In the genomic region with DNA sequence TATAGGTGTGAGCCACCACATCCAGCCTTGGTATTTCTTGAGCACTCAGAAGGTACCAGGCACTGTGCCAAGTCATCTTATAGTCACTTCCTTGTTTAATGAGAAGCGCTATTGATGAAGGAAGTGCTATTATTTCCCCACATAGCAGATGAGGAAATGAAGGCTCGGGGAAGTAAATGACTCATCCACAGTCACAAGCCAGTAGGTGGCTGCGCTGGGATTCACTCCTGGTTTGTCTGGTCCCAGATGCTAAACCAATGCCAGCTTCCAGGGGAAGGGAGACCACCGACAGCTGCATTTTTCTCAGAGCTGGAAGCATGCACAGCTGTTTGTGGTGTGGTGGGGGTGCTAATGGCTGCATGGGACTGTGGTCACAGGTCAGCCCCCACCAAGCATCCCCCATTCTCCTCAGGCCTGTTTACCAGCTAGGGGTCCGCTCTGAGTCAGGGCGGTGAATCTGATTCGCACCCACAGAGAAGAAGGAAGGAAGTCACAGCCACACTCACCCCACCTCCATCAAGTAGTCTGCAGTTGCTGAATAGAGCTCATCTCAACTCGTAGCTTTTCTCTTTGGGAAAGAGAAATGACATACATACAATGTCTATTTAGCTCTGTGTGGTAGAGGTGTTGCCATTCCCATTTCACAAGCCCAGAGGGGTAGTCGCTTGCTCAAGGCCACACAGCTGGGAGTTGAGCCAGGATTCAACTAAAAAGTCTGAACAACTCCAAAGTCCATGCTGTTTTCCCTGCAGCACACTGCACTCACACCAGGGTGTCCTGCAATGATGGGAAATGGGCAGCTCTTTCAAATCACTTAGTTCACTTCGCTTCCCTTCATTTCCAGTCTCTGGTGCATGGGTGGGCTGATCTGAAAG, we compare ENCODE assay signal across 1 cellular context.
TF ChIP-seq lines count a peak whose summit lies in the region.

No MANE protein-coding gene starts in this region.

TF ChIP-seq in HepG2, 621 proteins besides CTCF, POLR2A, EP300 and RAD21 (continued from another document and continues in another):
- TF ChIP-seq, protein P1, sequence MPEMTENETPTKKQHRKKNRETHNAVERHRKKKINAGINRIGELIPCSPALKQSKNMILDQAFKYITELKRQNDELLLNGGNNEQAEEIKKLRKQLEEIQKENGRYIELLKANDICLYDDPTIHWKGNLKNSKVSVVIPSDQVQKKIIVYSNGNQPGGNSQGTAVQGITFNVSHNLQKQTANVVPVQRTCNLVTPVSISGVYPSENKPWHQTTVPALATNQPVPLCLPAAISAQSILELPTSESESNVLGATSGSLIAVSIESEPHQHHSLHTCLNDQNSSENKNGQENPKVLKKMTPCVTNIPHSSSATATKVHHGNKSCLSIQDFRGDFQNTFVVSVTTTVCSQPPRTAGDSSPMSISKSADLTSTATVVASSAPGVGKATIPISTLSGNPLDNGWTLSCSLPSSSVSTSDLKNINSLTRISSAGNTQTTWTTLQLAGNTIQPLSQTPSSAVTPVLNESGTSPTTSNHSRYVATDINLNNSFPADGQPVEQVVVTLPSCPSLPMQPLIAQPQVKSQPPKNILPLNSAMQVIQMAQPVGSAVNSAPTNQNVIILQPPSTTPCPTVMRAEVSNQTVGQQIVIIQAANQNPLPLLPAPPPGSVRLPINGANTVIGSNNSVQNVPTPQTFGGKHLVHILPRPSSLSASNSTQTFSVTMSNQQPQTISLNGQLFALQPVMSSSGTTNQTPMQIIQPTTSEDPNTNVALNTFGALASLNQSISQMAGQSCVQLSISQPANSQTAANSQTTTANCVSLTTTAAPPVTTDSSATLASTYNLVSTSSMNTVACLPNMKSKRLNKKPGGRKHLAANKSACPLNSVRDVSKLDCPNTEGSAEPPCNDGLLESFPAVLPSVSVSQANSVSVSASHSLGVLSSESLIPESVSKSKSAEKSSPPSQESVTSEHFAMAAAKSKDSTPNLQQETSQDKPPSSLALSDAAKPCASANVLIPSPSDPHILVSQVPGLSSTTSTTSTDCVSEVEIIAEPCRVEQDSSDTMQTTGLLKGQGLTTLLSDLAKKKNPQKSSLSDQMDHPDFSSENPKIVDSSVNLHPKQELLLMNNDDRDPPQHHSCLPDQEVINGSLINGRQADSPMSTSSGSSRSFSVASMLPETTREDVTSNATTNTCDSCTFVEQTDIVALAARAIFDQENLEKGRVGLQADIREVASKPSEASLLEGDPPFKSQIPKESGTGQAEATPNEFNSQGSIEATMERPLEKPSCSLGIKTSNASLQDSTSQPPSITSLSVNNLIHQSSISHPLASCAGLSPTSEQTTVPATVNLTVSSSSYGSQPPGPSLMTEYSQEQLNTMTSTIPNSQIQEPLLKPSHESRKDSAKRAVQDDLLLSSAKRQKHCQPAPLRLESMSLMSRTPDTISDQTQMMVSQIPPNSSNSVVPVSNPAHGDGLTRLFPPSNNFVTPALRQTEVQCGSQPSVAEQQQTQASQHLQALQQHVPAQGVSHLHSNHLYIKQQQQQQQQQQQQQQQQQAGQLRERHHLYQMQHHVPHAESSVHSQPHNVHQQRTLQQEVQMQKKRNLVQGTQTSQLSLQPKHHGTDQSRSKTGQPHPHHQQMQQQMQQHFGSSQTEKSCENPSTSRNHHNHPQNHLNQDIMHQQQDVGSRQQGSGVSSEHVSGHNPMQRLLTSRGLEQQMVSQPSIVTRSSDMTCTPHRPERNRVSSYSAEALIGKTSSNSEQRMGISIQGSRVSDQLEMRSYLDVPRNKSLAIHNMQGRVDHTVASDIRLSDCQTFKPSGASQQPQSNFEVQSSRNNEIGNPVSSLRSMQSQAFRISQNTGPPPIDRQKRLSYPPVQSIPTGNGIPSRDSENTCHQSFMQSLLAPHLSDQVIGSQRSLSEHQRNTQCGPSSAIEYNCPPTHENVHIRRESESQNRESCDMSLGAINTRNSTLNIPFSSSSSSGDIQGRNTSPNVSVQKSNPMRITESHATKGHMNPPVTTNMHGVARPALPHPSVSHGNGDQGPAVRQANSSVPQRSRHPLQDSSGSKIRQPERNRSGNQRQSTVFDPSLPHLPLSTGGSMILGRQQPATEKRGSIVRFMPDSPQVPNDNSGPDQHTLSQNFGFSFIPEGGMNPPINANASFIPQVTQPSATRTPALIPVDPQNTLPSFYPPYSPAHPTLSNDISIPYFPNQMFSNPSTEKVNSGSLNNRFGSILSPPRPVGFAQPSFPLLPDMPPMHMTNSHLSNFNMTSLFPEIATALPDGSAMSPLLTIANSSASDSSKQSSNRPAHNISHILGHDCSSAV (CRISPR knock-in tag; IDR thresholded peaks at IDR 0.05; ENCODE audit: borderline replicate concordance), result no peak
- no peak for TF ChIP-seq CC2D1A (CRISPR knock-in tag; IDR thresholded peaks at IDR 0.05)
- TF ChIP-seq ZFP36 (IDR thresholded peaks at IDR 0.05; ENCODE audit: borderline replicate concordance, low read depth, low read length, partially characterized antibody), result peak; percentile 66
- TF ChIP-seq PLRG1 (conservative IDR thresholded peaks at IDR 0.05), result no peak
- peak; percentile 90 for TF ChIP-seq ZNF768 (CRISPR knock-in tag; IDR thresholded peaks at IDR 0.05)
- TF ChIP-seq ZNF263 (CRISPR knock-in tag; IDR thresholded peaks at IDR 0.05), result no peak
- no peak for TF ChIP-seq ZNF672 (CRISPR knock-in tag; IDR thresholded peaks at IDR 0.05)
- no peak for TF ChIP-seq ARID2 (CRISPR knock-in tag; IDR thresholded peaks at IDR 0.05; ENCODE audit: borderline replicate concordance)
- TF ChIP-seq ZNF552 (CRISPR knock-in tag; IDR thresholded peaks at IDR 0.05; ENCODE audit: borderline replicate concordance), result no peak
- TF ChIP-seq KMT2B (CRISPR knock-in tag; IDR thresholded peaks at IDR 0.05), result no peak; the same call in 1 of the 2 replicates
- no peak for TF ChIP-seq MYPOP (CRISPR knock-in tag; IDR thresholded peaks at IDR 0.05)
- TF ChIP-seq ZNF816 (CRISPR knock-in tag; IDR thresholded peaks at IDR 0.05; ENCODE audit: borderline replicate concordance), result no peak
- TF ChIP-seq, protein P2, sequence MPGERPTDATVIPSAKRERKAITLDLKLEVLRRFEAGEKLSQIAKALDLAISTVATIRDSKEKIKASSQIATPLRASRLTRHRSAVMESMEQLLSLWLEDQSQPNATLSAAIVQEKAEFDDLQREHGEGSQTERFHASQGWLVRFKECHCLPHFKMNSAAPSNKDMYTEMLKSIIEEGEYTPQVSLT (CRISPR knock-in tag; IDR thresholded peaks at IDR 0.05; ENCODE audit: borderline replicate concordance, low read depth), result no peak
- no peak for TF ChIP-seq ZNF143 (CRISPR knock-in tag; IDR thresholded peaks at IDR 0.05)
- no peak for TF ChIP-seq TRAFD1 (CRISPR knock-in tag; IDR thresholded peaks at IDR 0.05; ENCODE audit: borderline replicate concordance)
- TF ChIP-seq, protein P3, sequence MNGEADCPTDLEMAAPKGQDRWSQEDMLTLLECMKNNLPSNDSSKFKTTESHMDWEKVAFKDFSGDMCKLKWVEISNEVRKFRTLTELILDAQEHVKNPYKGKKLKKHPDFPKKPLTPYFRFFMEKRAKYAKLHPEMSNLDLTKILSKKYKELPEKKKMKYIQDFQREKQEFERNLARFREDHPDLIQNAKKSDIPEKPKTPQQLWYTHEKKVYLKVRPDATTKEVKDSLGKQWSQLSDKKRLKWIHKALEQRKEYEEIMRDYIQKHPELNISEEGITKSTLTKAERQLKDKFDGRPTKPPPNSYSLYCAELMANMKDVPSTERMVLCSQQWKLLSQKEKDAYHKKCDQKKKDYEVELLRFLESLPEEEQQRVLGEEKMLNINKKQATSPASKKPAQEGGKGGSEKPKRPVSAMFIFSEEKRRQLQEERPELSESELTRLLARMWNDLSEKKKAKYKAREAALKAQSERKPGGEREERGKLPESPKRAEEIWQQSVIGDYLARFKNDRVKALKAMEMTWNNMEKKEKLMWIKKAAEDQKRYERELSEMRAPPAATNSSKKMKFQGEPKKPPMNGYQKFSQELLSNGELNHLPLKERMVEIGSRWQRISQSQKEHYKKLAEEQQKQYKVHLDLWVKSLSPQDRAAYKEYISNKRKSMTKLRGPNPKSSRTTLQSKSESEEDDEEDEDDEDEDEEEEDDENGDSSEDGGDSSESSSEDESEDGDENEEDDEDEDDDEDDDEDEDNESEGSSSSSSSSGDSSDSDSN (CRISPR knock-in tag; IDR thresholded peaks at IDR 0.05), result no peak
- TF ChIP-seq, protein P4, sequence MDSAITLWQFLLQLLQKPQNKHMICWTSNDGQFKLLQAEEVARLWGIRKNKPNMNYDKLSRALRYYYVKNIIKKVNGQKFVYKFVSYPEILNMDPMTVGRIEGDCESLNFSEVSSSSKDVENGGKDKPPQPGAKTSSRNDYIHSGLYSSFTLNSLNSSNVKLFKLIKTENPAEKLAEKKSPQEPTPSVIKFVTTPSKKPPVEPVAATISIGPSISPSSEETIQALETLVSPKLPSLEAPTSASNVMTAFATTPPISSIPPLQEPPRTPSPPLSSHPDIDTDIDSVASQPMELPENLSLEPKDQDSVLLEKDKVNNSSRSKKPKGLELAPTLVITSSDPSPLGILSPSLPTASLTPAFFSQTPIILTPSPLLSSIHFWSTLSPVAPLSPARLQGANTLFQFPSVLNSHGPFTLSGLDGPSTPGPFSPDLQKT (CRISPR knock-in tag; IDR thresholded peaks at IDR 0.05; ENCODE audit: borderline replicate concordance), result no peak
- no peak for TF ChIP-seq SETDB1 (CRISPR knock-in tag; IDR thresholded peaks at IDR 0.05; ENCODE audit: borderline replicate concordance)
- no peak for TF ChIP-seq GTF2F1 (IDR thresholded peaks at IDR 0.05; ENCODE audit: low read length)
- TF ChIP-seq ZBTB20 (CRISPR knock-in tag; IDR thresholded peaks at IDR 0.05; ENCODE audit: borderline replicate concordance, low read depth), result no peak
- TF ChIP-seq ZBTB37 (CRISPR knock-in tag; IDR thresholded peaks at IDR 0.05), result no peak
- TF ChIP-seq TGIF2 (CRISPR knock-in tag; IDR thresholded peaks at IDR 0.05), result no peak
- TF ChIP-seq TBX3 (IDR thresholded peaks at IDR 0.05; ENCODE audit: borderline replicate concordance), result peak; percentile 10; the same call in 1 of the 2 replicates
- TF ChIP-seq CBFB (CRISPR knock-in tag; IDR thresholded peaks at IDR 0.05), result no peak; the same call in 1 of the 2 replicates
- TF ChIP-seq KDM6A (CRISPR knock-in tag; IDR thresholded peaks at IDR 0.05; ENCODE audit: low read depth), result no peak
- no peak for TF ChIP-seq AGO1 (IDR thresholded peaks at IDR 0.05; ENCODE audit: low read depth, low read length, poor library complexity, severe bottlenecking)
- no peak for TF ChIP-seq SP5 (CRISPR knock-in tag; IDR thresholded peaks at IDR 0.05; ENCODE audit: borderline replicate concordance, low read depth)
- TF ChIP-seq ASH2L (IDR thresholded peaks at IDR 0.05; ENCODE audit: insufficient read length, low read depth, low read length), result peak; percentile 24
- no peak for TF ChIP-seq ZNF567 (CRISPR knock-in tag; IDR thresholded peaks at IDR 0.05; ENCODE audit: borderline replicate concordance)
- TF ChIP-seq ZNF563 (CRISPR knock-in tag; IDR thresholded peaks at IDR 0.05), result no peak
- no peak for TF ChIP-seq ZNF883 (CRISPR knock-in tag; IDR thresholded peaks at IDR 0.05; ENCODE audit: not compliant biosample characterization)
- no peak for TF ChIP-seq TIGD3 (CRISPR knock-in tag; IDR thresholded peaks at IDR 0.05; ENCODE audit: borderline replicate concordance)
- peak; percentile 18; the same call in 1 of the 2 replicates for TF ChIP-seq ETV5 (CRISPR knock-in tag; IDR thresholded peaks at IDR 0.05; ENCODE audit: borderline replicate concordance)
- no peak for TF ChIP-seq ISX (CRISPR knock-in tag; conservative IDR thresholded peaks at IDR 0.05)
- no peak for TF ChIP-seq RFX3 (CRISPR knock-in tag; IDR thresholded peaks at IDR 0.05)
- TF ChIP-seq NRL (CRISPR knock-in tag; IDR thresholded peaks at IDR 0.05; ENCODE audit: borderline replicate concordance), result no peak; the same call in 1 of the 2 replicates
- TF ChIP-seq FOSL1 (CRISPR knock-in tag; IDR thresholded peaks at IDR 0.05; ENCODE audit: borderline replicate concordance), result peak; percentile 51; the same call in 1 of the 2 replicates
- no peak for TF ChIP-seq JDP2 (CRISPR knock-in tag; IDR thresholded peaks at IDR 0.05; ENCODE audit: borderline replicate concordance)
- no peak for TF ChIP-seq BRCA1 (CRISPR knock-in tag; IDR thresholded peaks at IDR 0.05)
- no peak for TF ChIP-seq NONO (IDR thresholded peaks at IDR 0.05)
- TF ChIP-seq NONO (CRISPR knock-in tag; conservative IDR thresholded peaks at IDR 0.05), result no peak
- no peak for TF ChIP-seq NR2F2 (IDR thresholded peaks at IDR 0.05; ENCODE audit: borderline replicate concordance, low read depth)
- TF ChIP-seq MYNN (CRISPR knock-in tag; IDR thresholded peaks at IDR 0.05; ENCODE audit: low read depth), result no peak
- no peak for TF ChIP-seq ZFP36L2 (CRISPR knock-in tag; IDR thresholded peaks at IDR 0.05)
- no peak for TF ChIP-seq ZNF891 (CRISPR knock-in tag; IDR thresholded peaks at IDR 0.05)
